Comparison of ENCODE assay signal across 1 cellular context in the genomic region with DNA sequence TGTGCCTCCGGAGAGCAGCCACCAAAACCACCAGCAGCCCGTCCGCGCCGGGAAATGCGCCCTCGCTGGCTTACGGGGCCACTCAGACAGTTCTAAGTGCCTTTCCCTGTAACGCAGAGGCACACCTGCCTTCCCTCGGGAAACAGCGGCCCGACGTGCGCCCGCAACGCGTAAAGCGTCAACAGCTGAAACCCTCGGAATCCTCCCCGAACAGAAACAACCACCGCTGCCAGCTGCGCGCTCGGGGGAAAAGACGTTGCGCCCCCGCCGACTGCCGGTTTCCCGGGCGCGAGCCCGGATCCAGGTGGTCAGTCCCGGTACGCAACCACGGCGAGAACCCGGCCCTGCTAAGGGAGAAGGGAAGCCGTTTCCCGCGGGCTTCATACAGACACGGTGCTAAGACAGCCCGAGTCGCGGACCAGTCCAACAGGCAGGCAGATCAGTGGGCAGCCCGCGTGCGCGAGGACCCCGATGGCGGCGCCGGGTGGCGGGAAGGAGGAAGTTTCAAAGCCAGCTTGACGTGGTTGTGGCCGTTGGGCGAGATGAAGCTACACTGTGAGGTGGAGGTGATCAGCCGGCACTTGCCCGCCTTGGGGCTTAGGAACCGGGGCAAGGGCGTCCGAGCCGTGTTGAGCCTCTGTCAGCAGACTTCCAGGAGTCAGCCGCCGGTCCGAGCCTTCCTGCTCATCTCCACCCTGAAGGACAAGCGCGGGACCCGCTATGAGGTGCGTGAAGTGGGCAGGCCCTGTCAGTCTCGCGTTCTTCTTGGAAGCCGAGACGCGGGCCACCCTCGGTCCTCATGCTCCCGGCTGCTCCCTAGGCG.
TF ChIP-seq lines count a peak whose summit lies in the region.

Gene LRR1 (plus strand): TSS at position 462 of the 823 bp plus-strand sequence. CDS start 81 bp downstream, at position 543.

TF ChIP-seq in SK-N-SH, 30 proteins besides CTCF, POLR2A, EP300 and RAD21 (continued from another document):
- TF ChIP-seq MAX (IDR thresholded peaks at IDR 0.05; ENCODE audit: low read depth) (peak; percentile 94), RCOR1 (IDR thresholded peaks at IDR 0.05; ENCODE audit: low read length) (no peak), SIN3A (IDR thresholded peaks at IDR 0.05; ENCODE audit: borderline replicate concordance, low read depth, low read length) (peak; percentile 57; the same call in 1 of the 2 replicates), SMC3 (IDR thresholded peaks at IDR 0.05; ENCODE audit: low read depth, low read length) (0 out of 2 replicates have a peak, but pooled peaks have one; percentile 14), GABPA (IDR thresholded peaks at IDR 0.05; ENCODE audit: low read depth) (no peak; the same call in 1 of the 2 replicates), REST (IDR thresholded peaks at IDR 0.05; ENCODE audit: low read depth, low read length) (no peak; the same call in 1 of the 2 replicates), JUND (IDR thresholded peaks at IDR 0.05) (no peak), ELF1 (IDR thresholded peaks at IDR 0.05) (no peak), NRF1 (IDR thresholded peaks at IDR 0.05; ENCODE audit: low read depth, low read length) (0 out of 2 replicates have a peak, but pooled peaks have one; percentile 10), GATA2 (CRISPR knock-in tag; IDR thresholded peaks at IDR 0.05) (peak; percentile 10; the same call in 1 of the 2 replicates), USF2 (IDR thresholded peaks at IDR 0.05; ENCODE audit: borderline replicate concordance, low read depth, low read length) (no peak), RXRA (IDR thresholded peaks at IDR 0.05; ENCODE audit: borderline replicate concordance, low read depth) (no peak), MEF2A (IDR thresholded peaks at IDR 0.05; ENCODE audit: borderline replicate concordance, low read depth) (no peak)
- TF ChIP-seq, protein P1, sequence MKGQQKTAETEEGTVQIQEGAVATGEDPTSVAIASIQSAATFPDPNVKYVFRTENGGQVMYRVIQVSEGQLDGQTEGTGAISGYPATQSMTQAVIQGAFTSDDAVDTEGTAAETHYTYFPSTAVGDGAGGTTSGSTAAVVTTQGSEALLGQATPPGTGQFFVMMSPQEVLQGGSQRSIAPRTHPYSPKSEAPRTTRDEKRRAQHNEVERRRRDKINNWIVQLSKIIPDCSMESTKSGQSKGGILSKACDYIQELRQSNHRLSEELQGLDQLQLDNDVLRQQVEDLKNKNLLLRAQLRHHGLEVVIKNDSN (IDR thresholded peaks at IDR 0.05; ENCODE audit: borderline replicate concordance, low read depth): no peak
